In the genomic region with DNA sequence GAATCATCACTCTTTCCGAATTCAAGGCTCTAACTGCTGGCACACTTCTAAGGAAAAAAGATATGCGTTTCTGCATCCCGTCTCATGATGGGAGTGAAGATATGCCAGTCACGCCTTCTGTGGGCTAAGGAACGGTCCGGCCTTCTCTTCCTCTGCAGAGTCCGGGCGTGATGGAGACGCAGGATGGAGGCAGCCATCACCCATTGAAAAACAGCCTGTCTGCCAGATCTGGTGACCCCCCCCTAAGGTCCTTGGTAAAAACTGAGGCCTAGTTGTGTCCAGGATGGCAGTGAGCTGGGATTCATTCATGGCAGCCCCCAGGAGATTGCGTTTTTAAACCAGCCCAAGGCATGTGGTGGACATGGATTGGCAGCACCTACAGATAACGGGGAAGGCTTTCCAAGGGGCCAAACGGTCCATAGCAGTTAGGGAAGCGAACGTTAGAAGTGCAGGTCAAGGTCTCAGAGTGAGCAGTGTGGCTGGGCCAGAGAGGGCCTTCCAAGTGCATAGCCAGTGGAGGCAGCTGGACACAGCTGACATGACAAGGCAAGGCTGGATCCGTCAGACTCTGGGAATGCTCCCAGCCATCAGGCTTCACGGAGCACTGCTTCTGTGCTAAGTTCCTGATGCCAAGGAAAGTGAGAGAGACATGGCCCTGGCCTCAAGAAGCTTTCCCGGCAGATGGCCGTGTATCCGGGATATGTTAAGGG, we compare ENCODE assay signal across 18 cellular contexts. TPM values are rescaled to one million over a fixed set of nuclear protein-coding genes. Genes with fewer than 3 reads are reported as not detected.
"Had no signal": no experiment of that assay in that cellular context is flagged by ENCODE, and none has a peak within 500 bp of the region (broad histone marks: within the 10 kb centered on the region; RNA-seq: fewer than 3 reads in every experiment).

No MANE protein-coding gene starts in this region.

- H3K9me3 Mint-ChIP-seq: memory B cell, nephron had no signal

- ATAC-seq: left lung, lower lobe of right lung had no signal

- H3K27me3 ChIP-seq: hepatocyte, right atrium auricular region had no signal

- H3K4me3 ChIP-seq: coronary artery, hepatocyte, left lung, lower lobe of right lung, right atrium auricular region, suprapubic skin, tibial nerve had no signal

- H3K4me3 Mint-ChIP-seq: memory B cell, nephron had no signal

- H3K9me3 ChIP-seq: left lung, lower lobe of right lung, right atrium auricular region, suprapubic skin, tibial nerve had no signal

- DNase-seq: caudate nucleus; effector CD8-positive, alpha-beta T cell; foreskin melanocyte; left lung; lower lobe of right lung; midbrain; small intestine; stimulated activated CD4-positive, alpha-beta T cell treated with anti-CD3 and anti-CD28 coated beads, Interleukin-12 subunit alpha, Interleukin-12 subunit beta, amount 100 ng/mL, for 4 hours; stimulated activated CD4-positive, alpha-beta T cell treated with anti-CD3 and anti-CD28 coated beads, Interleukin-2, amount 100 ng/mL, for 48 hours; stimulated activated naive CD4-positive, alpha-beta T cell treated with Interleukin-2 at 50 U/mL for 16 hours had no signal

- H3K4me1 ChIP-seq: left lung, lower lobe of right lung, right atrium auricular region, suprapubic skin, tibial nerve had no signal

- H3K36me3 Mint-ChIP-seq: memory B cell had no signal

- H3K36me3 ChIP-seq: left lung, lower lobe of right lung, right atrium auricular region, suprapubic skin had no signal

- H3K27ac ChIP-seq: coronary artery, hepatocyte, left lung, lower lobe of right lung, right atrium auricular region, suprapubic skin, tibial nerve had no signal

- H3K27ac Mint-ChIP-seq: memory B cell, nephron had no signal

- H3K4me1 Mint-ChIP-seq: memory B cell had no signal

RNA-seq across cellular contexts. Expression of gene SULT4A1, which starts 43.2 kb away (rescaled TPM):
- total RNA-seq: dermis microvascular lymphatic vessel endothelial cell, left lung, lower lobe of right lung had no signal
